In genomic region chr17:48646183-48647102, GRCh38 we compare ENCODE assay signal across 9 cellular contexts. TPM values are rescaled to one million over a fixed set of nuclear protein-coding genes. Genes with fewer than 3 reads are reported as not detected.
DNase-seq lines count a peak whose midpoint lies in the region; TF ChIP-seq lines count a peak whose summit lies in the region.
"Had no signal": no experiment of that assay in that cellular context is flagged by ENCODE, and none has a peak within 500 bp of the region (broad histone marks: within the 10 kb centered on the region; RNA-seq: fewer than 3 reads in every experiment).

No MANE protein-coding gene starts in this region.

- H3K27ac Mint-ChIP-seq in dendritic cell treated with granulocyte-macrophage colony-stimulating factor and Interleukin-4, amounts not matched to agents 40 ng/mL and 50 ng/mL, for 4 days: peak overlapping the region; percentile 13

- DNase-seq in NCI-H510A (lab: John Stamatoyannopoulos, UW): peak; percentile 72
- DNase-seq in erythroblast (lab: John Stamatoyannopoulos, UW): no peak
- no peak for DNase-seq in NCI-H1694 (lab: John Stamatoyannopoulos, UW)
- no peak for DNase-seq in SKM-1 (lab: John Stamatoyannopoulos, UW; ENCODE audit: unreplicated experiment)
- DNase-seq in dermis blood vessel endothelial cell: no peak

- peak overlapping the region in 4 of 7 experiments; percentile 13 to 27 (median 16) for H3K4me3 ChIP-seq in skin epidermis
- H3K4me3 ChIP-seq: cardiac muscle cell had no signal

- H3K9me3 Mint-ChIP-seq in dendritic cell treated with granulocyte-macrophage colony-stimulating factor and Interleukin-4, amounts not matched to agents 40 ng/mL and 50 ng/mL, for 4 days: no peaks in the 10 kb centered on the region

- H3K27ac ChIP-seq in skin epidermis: no peak overlapping the region
- H3K27ac ChIP-seq: cardiac muscle cell had no signal

- H3K36me3 Mint-ChIP-seq in dendritic cell treated with granulocyte-macrophage colony-stimulating factor and Interleukin-4, amounts not matched to agents 40 ng/mL and 50 ng/mL, for 4 days (ENCODE audit: low read depth): no peaks in the 10 kb centered on the region

- intact Hi-C loops in dendritic cell treated with granulocyte-macrophage colony-stimulating factor and Interleukin-4, amounts not matched to agents 40 ng/mL and 50 ng/mL, for 4 days (cut with micrococcal nuclease): no loop called here

- peaks cover 92% of the 10 kb centered on the region for H3K27me3 Mint-ChIP-seq in dendritic cell treated with granulocyte-macrophage colony-stimulating factor and Interleukin-4, amounts not matched to agents 40 ng/mL and 50 ng/mL, for 4 days

- TF ChIP-seq POLR2A in GM18526 (IDR thresholded peaks at IDR 0.05; ENCODE audit: extremely low read depth, insufficient read length) (peak; percentile 26), erythroblast (IDR thresholded peaks at IDR 0.05; ENCODE audit: low read length) (no peak)

- H3K4me3 Mint-ChIP-seq in dendritic cell treated with granulocyte-macrophage colony-stimulating factor and Interleukin-4, amounts not matched to agents 40 ng/mL and 50 ng/mL, for 4 days: peak overlapping the region; percentile 72

- peaks cover 22% of the 10 kb centered on the region for H3K4me1 Mint-ChIP-seq in dendritic cell treated with granulocyte-macrophage colony-stimulating factor and Interleukin-4, amounts not matched to agents 40 ng/mL and 50 ng/mL, for 4 days (ENCODE audit: low read depth)

RNA-seq across cellular contexts. Expression of gene HOXB9, which starts 20.3 kb away (rescaled TPM):
- 0.47 and 1.0 TPM in 2 replicates for total RNA-seq in dermis blood vessel endothelial cell
- total RNA-seq: cardiac muscle cell had no signal

RNA-seq across cellular contexts. Expression of gene HOXB8, which starts 31.4 kb away (rescaled TPM):
- total RNA-seq in dermis blood vessel endothelial cell: 1.2 and 4.1 TPM in 2 replicates
- total RNA-seq: cardiac muscle cell had no signal

RNA-seq across cellular contexts. Expression of gene HOXB7, which starts 35.6 kb away (rescaled TPM):
- 9.9 and 11.4 TPM in 2 replicates for total RNA-seq in dermis blood vessel endothelial cell
- total RNA-seq: cardiac muscle cell had no signal

RNA-seq across cellular contexts. Expression of gene HOXB6, which starts 41.7 kb away (rescaled TPM):
- total RNA-seq in dermis blood vessel endothelial cell: 7.5 and 11.9 TPM in 2 replicates

RNA-seq across cellular contexts. Expression of gene HOXB5, which starts 52.9 kb away (rescaled TPM):
- 0.17 and 0.23 TPM in 2 replicates for total RNA-seq in dermis blood vessel endothelial cell
